ENCODE assay signal across 16 cellular contexts in the genomic region with DNA sequence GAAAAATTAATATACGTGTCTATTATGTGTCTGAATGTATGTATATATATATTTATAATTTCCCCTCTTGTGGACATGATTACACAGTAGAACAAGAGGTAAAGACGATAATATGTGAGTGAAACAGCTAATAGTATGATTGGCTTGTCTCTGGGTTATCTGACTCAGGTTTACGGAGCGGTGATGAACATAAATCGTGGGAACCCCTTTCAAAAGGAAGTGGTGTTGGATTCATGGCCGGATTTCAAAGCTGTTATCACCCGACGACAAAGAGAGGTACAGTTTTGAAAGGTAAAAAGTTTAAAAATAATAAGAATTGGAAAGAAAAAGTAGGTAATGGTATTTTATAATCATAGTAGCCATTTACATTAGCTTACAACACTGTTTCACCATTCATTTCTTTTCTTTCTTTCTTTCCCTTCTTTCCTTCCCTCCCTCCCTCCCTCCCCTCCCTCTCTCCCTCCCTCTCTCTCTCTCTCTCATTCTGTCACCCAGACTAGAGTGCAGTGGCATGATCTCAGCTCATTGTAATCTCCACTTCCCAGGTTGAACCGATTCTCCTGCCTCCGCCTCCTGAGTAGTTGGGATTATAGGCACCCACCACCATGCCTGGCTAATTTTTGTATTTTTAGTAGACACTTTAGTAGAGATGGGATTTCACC. TPM values are rescaled to one million over a fixed set of nuclear protein-coding genes. Genes with fewer than 3 reads are reported as not detected.
DNase-seq lines count a peak whose midpoint lies in the region; ATAC-seq and TF ChIP-seq lines count a peak whose summit lies in the region.
"Had no signal": no experiment of that assay in that cellular context is flagged by ENCODE, and none has a peak within 500 bp of the region (broad histone marks: within the 10 kb centered on the region; RNA-seq: fewer than 3 reads in every experiment).

No MANE protein-coding gene starts in this region.

- peaks cover 7% of the 10 kb centered on the region for H3K27me3 Mint-ChIP-seq in activated CD8-positive, alpha-beta T cell treated with anti-CD3 and anti-CD28 coated beads, Interleukin-2, amount 10 ng/mL, durations not matched to agents 7 days and 5 days (ENCODE audit: low read depth)

- H3K79me2 ChIP-seq in PC-3 (ENCODE audit: low read length), result no peaks in the 10 kb centered on the region

- peak overlapping the region; percentile 60 for H2AFZ ChIP-seq in PC-3 (ENCODE audit: low read length)

- CTCF ChIA-PET in HEK293 (lab: Yijun Ruan, JAX), result interaction anchor here (0.8 to 4.9 kb wide), 3 partner anchors 16 to 123 kb away, joined by 3 to 31 read pairs (median 3); no protein-coding TSS in a partner anchor
- CTCF ChIA-PET in PC-3 (lab: Charles Lee), result interaction anchor here (0.6 kb wide), 1 partner anchor 63 kb away, joined by 3 read pairs; no protein-coding TSS in a partner anchor
- CTCF ChIA-PET in activated CD8-positive, alpha-beta T cell treated with anti-CD3 and anti-CD28 coated beads, Interleukin-2, amount 10 ng/mL, durations not matched to agents 7 days and 5 days (lab: Charles Lee), result interaction anchor here (1.0 kb wide), 1 partner anchor 16 kb away, joined by 3 read pairs; no protein-coding TSS in a partner anchor

- H3K9me2 ChIP-seq in PC-3 (replicated peaks; ENCODE audit: low read length), result no peaks in the 10 kb centered on the region

- intact Hi-C loops in PC-3 (cut with micrococcal nuclease), result no loop called here

- no peak for TF ChIP-seq CTCF in HEK293 (tag by site-specific recombination; IDR thresholded peaks at IDR 0.05)
- no peak for TF ChIP-seq CTCF in PC-3 (conservative IDR thresholded peaks at IDR 0.05; ENCODE audit: low read depth, low read length)

- no TSS peak for BruUV-seq in PC-3 (replicated peaks; lab: Mats Ljungman, UMichigan)

- H3K4me3 Mint-ChIP-seq in activated CD8-positive, alpha-beta T cell treated with anti-CD3 and anti-CD28 coated beads, Interleukin-2, amount 10 ng/mL, durations not matched to agents 7 days and 5 days, result no peak overlapping the region
- H3K4me3 Mint-ChIP-seq: CD14-positive monocyte; CD8-positive, alpha-beta T cell; IgD-negative memory B cell had no signal

- peak overlapping the region; percentile 72 for H3K4me2 ChIP-seq in PC-3 (ENCODE audit: low read length)

- H3K9me3 ChIP-seq in HEK293 (ENCODE audit: control insufficient read depth, insufficient read depth, low read depth, low read length) (no peaks in the 10 kb centered on the region), PC-3 (ENCODE audit: low read length) (no peaks in the 10 kb centered on the region)

- H3K36me3 ChIP-seq in HEK293 (ENCODE audit: control insufficient read depth in 2 of 2, insufficient read depth in 1 of 2, low read length in 2 of 2) (no peaks in the 10 kb centered on the region), PC-3 (ENCODE audit: low read depth, low read length) (no peaks in the 10 kb centered on the region)

- no peaks in the 10 kb centered on the region for H3K4me1 Mint-ChIP-seq in activated CD8-positive, alpha-beta T cell treated with anti-CD3 and anti-CD28 coated beads, Interleukin-2, amount 10 ng/mL, durations not matched to agents 7 days and 5 days (ENCODE audit: low read depth)
- H3K4me1 Mint-ChIP-seq: CD14-positive monocyte, IgD-negative memory B cell had no signal

- H3K9me3 Mint-ChIP-seq in activated CD8-positive, alpha-beta T cell treated with anti-CD3 and anti-CD28 coated beads, Interleukin-2, amount 10 ng/mL, durations not matched to agents 7 days and 5 days (ENCODE audit: insufficient read depth), result no peaks in the 10 kb centered on the region
- H3K9me3 Mint-ChIP-seq: CD8-positive, alpha-beta T cell had no signal

- H3K27me3 ChIP-seq in PC-3 (ENCODE audit: low read length), result no peaks in the 10 kb centered on the region

- POLR2A ChIA-PET in HEK293 (lab: Yijun Ruan, JAX) (interaction anchor here (0.6 kb wide), 1 partner anchor 18 kb away, joined by 3 read pairs; no protein-coding TSS in a partner anchor), PC-3 (lab: Charles Lee; ENCODE audit: unreplicated experiment) (no interaction called here)
- POLR2A ChIA-PET in activated CD8-positive, alpha-beta T cell treated with anti-CD3 and anti-CD28 coated beads, Interleukin-2, amount 10 ng/mL, durations not matched to agents 7 days and 5 days (lab: Charles Lee), result no interaction called here

- peak; percentile 69 for DNase-seq in PC-3
- DNase-seq in epithelial cell of prostate (ENCODE audit: low read depth, low spot score), result no peak
- DNase-seq in activated CD8-positive, alpha-beta T cell treated with anti-CD3 and anti-CD28 coated beads, Interleukin-2, amount 10 ng/mL, durations not matched to agents 7 days and 5 days, result no peak
- no peak for DNase-seq in activated naive CD4-positive, alpha-beta T cell treated with anti-CD3 and anti-CD28 coated beads, Interleukin-2, amount 50 U/mL, for 16 hours
- DNase-seq in hippocampal formation (lab: John Stamatoyannopoulos, UW), result no peak
- DNase-seq: CD8-positive, alpha-beta T cell; COR-L47; DMS153; DND-41; GF-D8 had no signal

- peaks cover 4% of the 10 kb centered on the region for H3F3A ChIP-seq in PC-3 (ENCODE audit: low read length, unreplicated experiment)

- peak overlapping the region; percentile 38 for H3K9ac ChIP-seq in PC-3 (ENCODE audit: low read length)

- H3K27ac ChIP-seq in HEK293 (ENCODE audit: extremely low read depth, low read depth, low read length) (no peak overlapping the region), PC-3 (ENCODE audit: low read length) (peak overlapping the region; percentile 81), epithelial cell of prostate (peak overlapping the region; percentile 20)

- peak; percentile 78 for ATAC-seq in PC-3
- ATAC-seq in activated CD8-positive, alpha-beta T cell treated with anti-CD3 and anti-CD28 coated beads, Interleukin-2, amount 10 ng/mL, durations not matched to agents 7 days and 5 days, result no peak
- ATAC-seq: CD8-positive, alpha-beta T cell; HCT116 had no signal

- no peak overlapping the region for H3K27ac Mint-ChIP-seq in activated CD8-positive, alpha-beta T cell treated with anti-CD3 and anti-CD28 coated beads, Interleukin-2, amount 10 ng/mL, durations not matched to agents 7 days and 5 days
- H3K27ac Mint-ChIP-seq: CD14-positive monocyte; CD8-positive, alpha-beta T cell; IgD-negative memory B cell had no signal

- no peaks in the 10 kb centered on the region for H3K36me3 Mint-ChIP-seq in activated CD8-positive, alpha-beta T cell treated with anti-CD3 and anti-CD28 coated beads, Interleukin-2, amount 10 ng/mL, durations not matched to agents 7 days and 5 days (ENCODE audit: low read depth)
- H3K36me3 Mint-ChIP-seq: CD14-positive monocyte; CD8-positive, alpha-beta T cell had no signal

- H3K4me1 ChIP-seq in HEK293 (ENCODE audit: control insufficient read depth, insufficient read depth, low read length) (no peaks in the 10 kb centered on the region), PC-3 (ENCODE audit: insufficient read depth, low read length) (peaks cover 34% of the 10 kb centered on the region)

- H3K4me3 ChIP-seq in HEK293 (ENCODE audit: low read depth, low read length), result no peak overlapping the region
- peak overlapping the region; percentile 50 for H3K4me3 ChIP-seq in PC-3 (ENCODE audit: low read length)

- H4K20me1 ChIP-seq in PC-3 (ENCODE audit: low read length), result no peaks in the 10 kb centered on the region

TF ChIP-seq in HEK293, 187 proteins besides CTCF, POLR2A, EP300 and RAD21:
- TF ChIP-seq ZNF184 (tag by site-specific recombination; IDR thresholded peaks at IDR 0.05) (no peak), ZNF335 (tag by site-specific recombination; conservative IDR thresholded peaks at IDR 0.05) (0 out of 2 replicates have a peak, but pooled peaks have one; percentile 31), RBAK (tag by site-specific recombination; IDR thresholded peaks at IDR 0.05) (no peak)
TF ChIP-seq in HEK293: peak in this region for 1.

RNA-seq across cellular contexts. Expression of a gene that starts 15.9 kb away (rescaled TPM):
- total RNA-seq in PC-3 (2014; rRNA removed), result not detected in 2 replicates
- not detected for total RNA-seq in activated CD8-positive, alpha-beta T cell treated with anti-CD3 and anti-CD28 coated beads, Interleukin-2, amount 10 ng/mL, durations not matched to agents 7 days and 5 days
- total RNA-seq: A673; CD8-positive, alpha-beta T cell; H4 had no signal

RNA-seq across cellular contexts. Expression of a gene that starts 34.9 kb away (rescaled TPM):
- total RNA-seq in PC-3 (2014; rRNA removed), result 43.8 and 49.4 TPM in 2 replicates
- total RNA-seq in activated CD8-positive, alpha-beta T cell treated with anti-CD3 and anti-CD28 coated beads, Interleukin-2, amount 10 ng/mL, durations not matched to agents 7 days and 5 days, result under 1 TPM in 1 of 2 experiments, not detected in 1; 0.26 TPM
- total RNA-seq: CD8-positive, alpha-beta T cell had no signal

RNA-seq across cellular contexts. Expression of a gene that starts 52.4 kb away (rescaled TPM):
- 8.3 and 9.7 TPM in 2 replicates for total RNA-seq in PC-3 (2014; rRNA removed)
- 10 to 100 TPM; 18.2 to 18.9 TPM for total RNA-seq in activated CD8-positive, alpha-beta T cell treated with anti-CD3 and anti-CD28 coated beads, Interleukin-2, amount 10 ng/mL, durations not matched to agents 7 days and 5 days

RNA-seq across cellular contexts. Expression of a gene that starts 52.6 kb away (rescaled TPM):
- total RNA-seq in PC-3 (2014; rRNA removed), result 3.7 and 4.5 TPM in 2 replicates
- 10 to 100 TPM; 14.0 to 14.2 TPM for total RNA-seq in activated CD8-positive, alpha-beta T cell treated with anti-CD3 and anti-CD28 coated beads, Interleukin-2, amount 10 ng/mL, durations not matched to agents 7 days and 5 days

Comparison
In these comparisons a context has a peak if more than half of its experiments do, and no peak if none do; other contexts are left out.
1. RNA of a gene that starts 34.9 kb away (total RNA-seq): 43.8 to 49.4 TPM in PC-3; 0.26 TPM in activated CD8-positive, alpha-beta T cell treated with anti-CD3 and anti-CD28 coated beads, Interleukin-2, amount 10 ng/mL, durations not matched to agents 7 days and 5 days; every median in the first group is over 10 times any median in the second.